Comparison of ENCODE assay signal across 2 cellular contexts in genomic region chr9:130837644-130838043, GRCh38.
TF ChIP-seq lines count a peak whose summit lies in the region.

No MANE protein-coding gene starts in this region.

TF ChIP-seq in HEK293T, 16 proteins besides CTCF, POLR2A, EP300 and RAD21:
- TF ChIP-seq PKNOX1 (IDR thresholded peaks at IDR 0.05) (peak; percentile 74), NFRKB (IDR thresholded peaks at IDR 0.05) (no peak)

TF ChIP-seq in K562, 482 proteins besides CTCF, POLR2A, EP300 and RAD21:
- TF ChIP-seq SETDB1 (IDR thresholded peaks at IDR 0.05; ENCODE audit: low read length) (no peak), E2F1 (CRISPR knock-in tag; IDR thresholded peaks at IDR 0.05) (0 out of 2 replicates have a peak, but pooled peaks have one; percentile 45)
